Comparison of ENCODE assay signal across 2 cellular contexts in genomic region chr13:107803822-107804495, GRCh38.
TF ChIP-seq lines count a peak whose summit lies in the region.

No MANE protein-coding gene starts in this region.

TF ChIP-seq in IMR-90, 13 proteins besides CTCF, POLR2A, EP300 and RAD21 (continued from another document):
- no peak for TF ChIP-seq CEBPB (IDR thresholded peaks at IDR 0.05; ENCODE audit: low read depth, low read length)
- TF ChIP-seq ELK1 (IDR thresholded peaks at IDR 0.05; ENCODE audit: borderline replicate concordance, low read depth, low read length): no peak
- no peak for TF ChIP-seq RFX5 (IDR thresholded peaks at IDR 0.05; ENCODE audit: low read depth, low read length)
- no peak for TF ChIP-seq SMC3 (IDR thresholded peaks at IDR 0.05; ENCODE audit: low read depth, low read length)
- no peak for TF ChIP-seq NFE2L2 (IDR thresholded peaks at IDR 0.05; ENCODE audit: low read depth, low read length)
- no peak for TF ChIP-seq MXI1 (IDR thresholded peaks at IDR 0.05; ENCODE audit: borderline replicate concordance, low read depth, low read length)
- no peak for TF ChIP-seq CHD1 (IDR thresholded peaks at IDR 0.05; ENCODE audit: low read depth, low read length)
- no peak for TF ChIP-seq FOS (IDR thresholded peaks at IDR 0.05; ENCODE audit: low read depth, low read length)
- TF ChIP-seq USF2 (IDR thresholded peaks at IDR 0.05; ENCODE audit: low read depth, low read length): no peak
- TF ChIP-seq MAFK (IDR thresholded peaks at IDR 0.05; ENCODE audit: low read depth, low read length): no peak

TF ChIP-seq in WTC11, 78 proteins besides CTCF, POLR2A, EP300 and RAD21:
- TF ChIP-seq ATF2 (CRISPR knock-in tag; IDR thresholded peaks at IDR 0.05; ENCODE audit: borderline replicate concordance, low read depth): no peak
- no peak for TF ChIP-seq ATF3 (CRISPR knock-in tag; conservative IDR thresholded peaks at IDR 0.05)
- TF ChIP-seq E2F1 (CRISPR knock-in tag; IDR thresholded peaks at IDR 0.05): no peak
- TF ChIP-seq ZNF219 (CRISPR knock-in tag; IDR thresholded peaks at IDR 0.05; ENCODE audit: borderline replicate concordance): no peak
- TF ChIP-seq JAZF1 (CRISPR knock-in tag; IDR thresholded peaks at IDR 0.05): no peak
- TF ChIP-seq NR1H2 (CRISPR knock-in tag; IDR thresholded peaks at IDR 0.05): no peak
- TF ChIP-seq ZNF232 (CRISPR knock-in tag; IDR thresholded peaks at IDR 0.05): no peak
- TF ChIP-seq USF1 (CRISPR knock-in tag; IDR thresholded peaks at IDR 0.05): no peak
- no peak for TF ChIP-seq SMAD4 (CRISPR knock-in tag; IDR thresholded peaks at IDR 0.05)
- TF ChIP-seq ZNF423 (CRISPR knock-in tag; IDR thresholded peaks at IDR 0.05): no peak
- no peak for TF ChIP-seq NR3C1 (CRISPR knock-in tag; conservative IDR thresholded peaks at IDR 0.05; ENCODE audit: low read depth)
- no peak for TF ChIP-seq GABPB1 (CRISPR knock-in tag; IDR thresholded peaks at IDR 0.05)
- TF ChIP-seq KAT7 (CRISPR knock-in tag; IDR thresholded peaks at IDR 0.05; ENCODE audit: borderline replicate concordance): no peak
- no peak for TF ChIP-seq ZSCAN18 (CRISPR knock-in tag; IDR thresholded peaks at IDR 0.05)
- no peak for TF ChIP-seq E2F4 (CRISPR knock-in tag; IDR thresholded peaks at IDR 0.05; ENCODE audit: borderline replicate concordance, low read depth)
- no peak for TF ChIP-seq EMX1 (CRISPR knock-in tag; IDR thresholded peaks at IDR 0.05)
- TF ChIP-seq MYBL2 (CRISPR knock-in tag; IDR thresholded peaks at IDR 0.05): no peak
